In the genomic region with DNA sequence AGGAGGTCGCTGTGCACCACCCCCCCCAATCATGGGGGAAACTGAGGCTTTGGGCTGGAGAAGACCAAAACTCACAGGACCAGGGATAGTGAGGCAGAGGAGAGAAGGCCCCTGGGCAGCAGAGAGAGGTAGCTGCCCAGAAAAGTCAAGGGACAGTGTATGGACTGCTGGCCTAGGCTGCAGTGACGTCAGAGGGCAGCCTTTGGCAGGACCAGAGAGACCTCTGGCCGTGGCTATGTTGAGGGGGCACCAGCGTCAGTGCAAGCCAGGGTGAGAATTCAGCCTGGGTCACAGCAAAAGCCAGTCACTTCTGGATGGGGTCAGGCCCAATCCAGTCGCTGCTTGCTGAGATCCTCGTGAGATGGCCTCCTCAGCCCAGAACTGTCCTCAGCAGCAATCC, we compare ENCODE assay signal across 27 cellular contexts. TPM values are rescaled to one million over a fixed set of nuclear protein-coding genes. Genes with fewer than 3 reads are reported as not detected.
DNase-seq lines count a peak whose midpoint lies in the region; ATAC-seq, FAIRE-seq and TF ChIP-seq lines count a peak whose summit lies in the region.
"Had no signal": no experiment of that assay in that cellular context is flagged by ENCODE, and none has a peak within 500 bp of the region (broad histone marks: within the 10 kb centered on the region; RNA-seq: fewer than 3 reads in every experiment).

No MANE protein-coding gene starts in this region.

- no TSS peak for BruUV-seq in K562 (replicated peaks; lab: Mats Ljungman, UMichigan)

- no peak for TF ChIP-seq EP300 in K562 (IDR thresholded peaks at IDR 0.05; ENCODE audit: low read length)

- no peak for DNase-seq in activated naive CD4-positive, alpha-beta T cell treated with anti-CD3 and anti-CD28 coated beads, Interleukin-2, amount 10 ng/mL, durations not matched to agents 7 days and 5 days
- DNase-seq in activated naive CD4-positive, alpha-beta T cell treated with anti-CD3 and anti-CD28 coated beads for 36 hours = no peak
- DNase-seq in K562 (ENCODE audit: extremely low read depth in 1 of 4, low spot score in 3 of 4) = no peak
- DNase-seq in SKM-1 (lab: John Stamatoyannopoulos, UW; ENCODE audit: unreplicated experiment) = no peak
- no peak for DNase-seq in epidermal melanocyte (ENCODE audit: insufficient read length, low spot score)
- DNase-seq in cerebellum (ENCODE audit: low spot score) = no peak
- DNase-seq: 8988T; C1 segment of cervical spinal cord; GDM1; GM23248; H9; HFFc6; NCI-H1105; NCI-H146; NCI-H2029; NCI-H226; NCI-H524; NCI-H774; NK-92 treated with Interleukin-12 subunit alpha and Interleukin-12 subunit beta, amount 100 ng/mL, for 24 hours; SJCRH30 had no signal

- CTCF ChIA-PET in activated naive CD4-positive, alpha-beta T cell treated with anti-CD3 and anti-CD28 coated beads, Interleukin-2, amount 10 ng/mL, durations not matched to agents 7 days and 5 days (lab: Charles Lee) = no interaction called here
- CTCF ChIA-PET in activated naive CD4-positive, alpha-beta T cell treated with anti-CD3 and anti-CD28 coated beads for 36 hours (lab: Charles Lee) = no interaction called here
- CTCF ChIA-PET in K562 (lab: Yijun Ruan, JAX; ENCODE audit: low intra/inter-chr PET ratio) = no interaction called here

- peaks cover 6% of the 10 kb centered on the region for H3K27me3 Mint-ChIP-seq in activated naive CD4-positive, alpha-beta T cell treated with anti-CD3 and anti-CD28 coated beads, Interleukin-2, amount 10 ng/mL, durations not matched to agents 7 days and 5 days
- no peaks in the 10 kb centered on the region for H3K27me3 Mint-ChIP-seq in activated naive CD4-positive, alpha-beta T cell treated with anti-CD3 and anti-CD28 coated beads for 36 hours (ENCODE audit: low read depth)

- no peaks in the 10 kb centered on the region for H3K36me3 Mint-ChIP-seq in activated naive CD4-positive, alpha-beta T cell treated with anti-CD3 and anti-CD28 coated beads, Interleukin-2, amount 10 ng/mL, durations not matched to agents 7 days and 5 days
- H3K36me3 Mint-ChIP-seq in activated naive CD4-positive, alpha-beta T cell treated with anti-CD3 and anti-CD28 coated beads for 36 hours (ENCODE audit: low read depth) = no peaks in the 10 kb centered on the region

- TF ChIP-seq RAD21 in K562 (CRISPR knock-in tag; conservative IDR thresholded peaks at IDR 0.05 in 1 of 2, IDR thresholded peaks at IDR 0.05 in 1 of 2) = no peak

- H4K20me1 ChIP-seq in BLaER1 treated with 17β-estradiol and CSF1 and Interleukin-3, amounts not matched to agents 10 nM and 100 nM = no peaks in the 10 kb centered on the region; a peak in 1 of 22 replicates
- H4K20me1 ChIP-seq in K562 (replicated peaks; ENCODE audit: control insufficient read depth, insufficient read depth, low read length) = no peaks in the 10 kb centered on the region

- no peaks in the 10 kb centered on the region for H3K79me2 ChIP-seq in K562 (ENCODE audit: control insufficient read depth, insufficient read depth, low read length)

- POLR2A ChIA-PET in K562 (lab: Yijun Ruan, JAX) = no interaction called here

- H3K27ac ChIP-seq in BLaER1 treated with 17β-estradiol and CSF1 and Interleukin-3, amounts not matched to agents 10 nM and 100 nM = no peak overlapping the region
- no peak overlapping the region for H3K27ac ChIP-seq in K562 (ENCODE audit: extremely low read depth, low read depth, low read length)
- peak overlapping the region; percentile 30 for H3K27ac ChIP-seq in skeletal muscle tissue (ENCODE audit: low read depth, low read length)
- H3K27ac ChIP-seq: GM23248, HL-60, KMS-11, SJCRH30 had no signal

- H3K4me3 ChIP-seq in BLaER1 treated with 17β-estradiol and CSF1 and Interleukin-3, amounts not matched to agents 10 nM and 100 nM = no peak overlapping the region
- H3K4me3 ChIP-seq in K562 (no peak overlapping the region), skeletal muscle tissue (ENCODE audit: low read length in 3 of 3) (no peak overlapping the region)
- H3K4me3 ChIP-seq: GM23248, SJCRH30 had no signal

- H3K9me3 Mint-ChIP-seq in activated naive CD4-positive, alpha-beta T cell treated with anti-CD3 and anti-CD28 coated beads, Interleukin-2, amount 10 ng/mL, durations not matched to agents 7 days and 5 days = no peaks in the 10 kb centered on the region
- no peaks in the 10 kb centered on the region for H3K9me3 Mint-ChIP-seq in activated naive CD4-positive, alpha-beta T cell treated with anti-CD3 and anti-CD28 coated beads for 36 hours
- H3K9me3 Mint-ChIP-seq: H9 had no signal

- no peak for ATAC-seq in K562
- ATAC-seq: Panc1 had no signal

- H3K9me1 ChIP-seq in K562 (ENCODE audit: control insufficient read depth, insufficient read depth, low read length) = no peaks in the 10 kb centered on the region

- intact Hi-C loops in activated naive CD4-positive, alpha-beta T cell treated with anti-CD3 and anti-CD28 coated beads for 36 hours (cut with micrococcal nuclease) = no loop called here
- intact Hi-C loops in K562 (cut with micrococcal nuclease) = no loop called here

- no peaks in the 10 kb centered on the region for H3K9me3 ChIP-seq in BLaER1 treated with 17β-estradiol and CSF1 and Interleukin-3, amounts not matched to agents 10 nM and 100 nM (replicated peaks in 1 of 11)
- H3K9me3 ChIP-seq in K562 (replicated peaks; ENCODE audit: control insufficient read depth, insufficient read depth, low read depth, low read length) (no peaks in the 10 kb centered on the region), skeletal muscle tissue (ENCODE audit: control insufficient read depth in 3 of 3, low read length in 3 of 3) (no peaks in the 10 kb centered on the region)
- H3K9me3 ChIP-seq: SJCRH30 had no signal

- in situ Hi-C loops in K562 (cut with MboI) = no loop called here

- H3K27me3 ChIP-seq in BLaER1 treated with 17β-estradiol and CSF1 and Interleukin-3, amounts not matched to agents 10 nM and 100 nM = no peaks in the 10 kb centered on the region
- peaks cover 6 to 53% of the 10 kb centered on the region in 2 experiments for H3K27me3 ChIP-seq in K562 (ENCODE audit: control insufficient read depth in 2 of 2, insufficient read depth in 2 of 2, low read length in 2 of 2)
- peaks cover 10 to 31% (median 12%) of the 10 kb centered on the region in 3 donors for H3K27me3 ChIP-seq in skeletal muscle tissue (ENCODE audit: control insufficient read depth in 3 of 3, insufficient read depth in 3 of 3, low read length in 3 of 3)
- H3K27me3 ChIP-seq: SJCRH30 had no signal

- H3K36me3 ChIP-seq in BLaER1 treated with 17β-estradiol and CSF1 and Interleukin-3, amounts not matched to agents 10 nM and 100 nM = no peaks in the 10 kb centered on the region
- H3K36me3 ChIP-seq in K562 (ENCODE audit: control insufficient read depth, insufficient read depth, low read length) (no peaks in the 10 kb centered on the region), skeletal muscle tissue (ENCODE audit: control insufficient read depth in 3 of 3, insufficient read depth in 3 of 3, low read length in 3 of 3) (peaks cover 0 to 2% (median 0%) of the 10 kb centered on the region in 3 donors)
- H3K36me3 ChIP-seq: SJCRH30 had no signal

- peaks cover 10 to 53% (median 46%) of the 10 kb centered on the region in 10 experiments for H3K4me1 ChIP-seq in BLaER1 treated with 17β-estradiol and CSF1 and Interleukin-3, amounts not matched to agents 10 nM and 100 nM
- H3K4me1 ChIP-seq in K562 (replicated peaks in 1 of 2; ENCODE audit: control insufficient read depth in 2 of 2, insufficient read depth in 2 of 2, low read length in 2 of 2) (peaks cover 0 to 44% of the 10 kb centered on the region in 2 experiments; a peak in 2 of 5 replicates), skeletal muscle tissue (ENCODE audit: control insufficient read depth in 3 of 3, insufficient read depth in 3 of 3, low read length in 3 of 3) (peaks cover 0 to 3% (median 0%) of the 10 kb centered on the region in 3 donors)
- H3K4me1 ChIP-seq: SJCRH30 had no signal

- WGBS in K562 (ENCODE audit: insufficient coverage, low coverage, missing lambda C conversion rate) = 47% methylated on average over 5 of the region's 6 CpGs

- TF ChIP-seq POLR2A in K562 (conservative IDR thresholded peaks at IDR 0.05) = no peak

- H2AFZ ChIP-seq in K562 (ENCODE audit: low read depth, low read length) = no peak overlapping the region
- H2AFZ ChIP-seq: GM23248 had no signal

- no peak for FAIRE-seq in K562 (lab: Jason Lieb, UNC)
- FAIRE-seq: GM18507 had no signal

- no peak overlapping the region for H3K4me3 Mint-ChIP-seq in activated naive CD4-positive, alpha-beta T cell treated with anti-CD3 and anti-CD28 coated beads, Interleukin-2, amount 10 ng/mL, durations not matched to agents 7 days and 5 days
- no peak overlapping the region for H3K4me3 Mint-ChIP-seq in activated naive CD4-positive, alpha-beta T cell treated with anti-CD3 and anti-CD28 coated beads for 36 hours
- H3K4me3 Mint-ChIP-seq: H9, HFFc6 had no signal

- H3K4me1 Mint-ChIP-seq in activated naive CD4-positive, alpha-beta T cell treated with anti-CD3 and anti-CD28 coated beads, Interleukin-2, amount 10 ng/mL, durations not matched to agents 7 days and 5 days = peaks cover 16% of the 10 kb centered on the region
- H3K4me1 Mint-ChIP-seq in activated naive CD4-positive, alpha-beta T cell treated with anti-CD3 and anti-CD28 coated beads for 36 hours (ENCODE audit: low read depth) = peaks cover 17% of the 10 kb centered on the region

- TF ChIP-seq CTCF in K562 (IDR thresholded peaks at IDR 0.05 in 2 of 3, conservative IDR thresholded peaks at IDR 0.05 in 1 of 3; ENCODE audit: insufficient read depth in 2 of 3, low read depth in 1 of 3, low read length in 3 of 3) = no peak

- H3K4me2 ChIP-seq in BLaER1 treated with 17β-estradiol and CSF1 and Interleukin-3, amounts not matched to agents 10 nM and 100 nM = peak overlapping the region in 9 of 11 experiments; percentile 6 to 62 (median 34); a peak in 12 of 22 replicates
- no peak overlapping the region for H3K4me2 ChIP-seq in K562 (ENCODE audit: insufficient read depth, low read length)
- H3K4me2 ChIP-seq: KMS-11 had no signal

- H3K9ac ChIP-seq in BLaER1 treated with 17β-estradiol and CSF1 and Interleukin-3, amounts not matched to agents 10 nM and 100 nM = no peak overlapping the region
- H3K9ac ChIP-seq in K562 (ENCODE audit: insufficient read depth in 1 of 2, low read depth in 2 of 2, low read length in 2 of 2) = no peak overlapping the region
- H3K9ac ChIP-seq in skeletal muscle tissue (ENCODE audit: low read depth in 1 of 3, low read length in 3 of 3) = no peak overlapping the region
- H3K9ac ChIP-seq: GM23248, KMS-11 had no signal

- peak overlapping the region; percentile 19 for H3K27ac Mint-ChIP-seq in activated naive CD4-positive, alpha-beta T cell treated with anti-CD3 and anti-CD28 coated beads, Interleukin-2, amount 10 ng/mL, durations not matched to agents 7 days and 5 days
- H3K27ac Mint-ChIP-seq in activated naive CD4-positive, alpha-beta T cell treated with anti-CD3 and anti-CD28 coated beads for 36 hours = no peak overlapping the region
- H3K27ac Mint-ChIP-seq: H9, HFFc6 had no signal

RNA-seq across cellular contexts. Expression of a gene that starts 26.5 kb away (rescaled TPM):
- total RNA-seq in activated naive CD4-positive, alpha-beta T cell treated with anti-CD3 and anti-CD28 coated beads for 36 hours = 1 to 10 TPM; 1.5 to 2.7 TPM
- total RNA-seq in K562 (2011; cell fraction: chromatin; rRNA removed; ENCODE audit: low replicate concordance) = 2.0 and 6.0 TPM in 2 replicates
- 1.7 and 3.3 TPM in 2 replicates for total RNA-seq in K562 (2011; cell fraction: nucleolus; rRNA removed)
- 1.1 and 2.1 TPM in 2 replicates for total RNA-seq in K562 (2011; cell fraction: nucleoplasm; rRNA removed)
- total RNA-seq in K562 (2014; rRNA removed) (0.14 and 0.24 TPM in 2 replicates), K562 (2014; rRNA removed; fragmentation: Illumina TruSeq; extraction: Trizol) (not detected in 2 replicates), K562 (2015; rRNA removed; fragmentation: Illumina TruSeq; extraction: Trizol) (0.07 TPM in 1 of 2 replicates, not detected in the other), K562 (2021) (0.24 and 0.47 TPM in 2 replicates), skeletal muscle tissue (8.4 TPM), cerebellum (8.1 TPM)
- polyA plus RNA-seq in K562 (2011; rRNA removed) (0.26 and 0.42 TPM in 2 replicates), K562 (2014; fragmentation: Illumina TruSeq; extraction: Trizol) (0.18 and 0.21 TPM in 2 replicates), K562 (2014; fragmentation: Nextera tagmentation; extraction: Ambion mirVana) (under 1 TPM in 1 of 2 experiments, not detected in 1; 0.01 TPM), K562 (2014; rRNA removed) (0.05 and 0.12 TPM in 2 replicates)
- polyA plus RNA-seq in K562 (2011; cell fraction: cytosol; rRNA removed) = 0.27 and 0.48 TPM in 2 replicates
- polyA plus RNA-seq in K562 (2011; cell fraction: nucleus; rRNA removed) = 1.2 and 1.6 TPM in 2 replicates
- polyA plus RNA-seq in K562 (2012) = 0.10 and 0.40 TPM in 2 replicates
- 0.18 and 0.21 TPM in 2 replicates for polyA minus RNA-seq in K562 (2011; rRNA and poly(A)+ RNA removed)
- polyA minus RNA-seq in K562 (2011; cell fraction: cytosol; rRNA and poly(A)+ RNA removed) = 0.48 TPM in 1 of 2 replicates, not detected in the other
- 0.56 and 1.2 TPM in 2 replicates for polyA minus RNA-seq in K562 (2011; cell fraction: nucleus; rRNA and poly(A)+ RNA removed)
- total RNA-seq: GM23248, HFFc6, HT-29 had no signal
- polyA plus RNA-seq: GM23248 had no signal

RNA-seq across cellular contexts. Expression of a gene that starts 31.6 kb away (rescaled TPM):
- total RNA-seq in activated naive CD4-positive, alpha-beta T cell treated with anti-CD3 and anti-CD28 coated beads for 36 hours = not detected
- total RNA-seq in K562 (2011; cell fraction: chromatin; rRNA removed; ENCODE audit: low replicate concordance) = not detected in 2 replicates
- not detected in 2 replicates for total RNA-seq in K562 (2011; cell fraction: nucleolus; rRNA removed)
- total RNA-seq in K562 (2011; cell fraction: nucleoplasm; rRNA removed) = not detected in 2 replicates
- total RNA-seq in K562 (2014; rRNA removed) (not detected in 2 replicates), K562 (2014; rRNA removed; fragmentation: Illumina TruSeq; extraction: Trizol) (not detected in 2 replicates), K562 (2015; rRNA removed; fragmentation: Illumina TruSeq; extraction: Trizol) (not detected in 2 replicates), K562 (2021) (0.33 TPM in 1 of 2 replicates, not detected in the other), skeletal muscle tissue (1.0 TPM), cerebellum (not detected)
- polyA plus RNA-seq in K562 (2011; rRNA removed) (not detected in 2 replicates), K562 (2014; fragmentation: Illumina TruSeq; extraction: Trizol) (not detected in 2 replicates), K562 (2014; fragmentation: Nextera tagmentation; extraction: Ambion mirVana) (not detected), K562 (2014; rRNA removed) (not detected in 2 replicates)
- not detected in 2 replicates for polyA plus RNA-seq in K562 (2011; cell fraction: cytosol; rRNA removed)
- not detected in 2 replicates for polyA plus RNA-seq in K562 (2011; cell fraction: nucleus; rRNA removed)
- not detected in 2 replicates for polyA plus RNA-seq in K562 (2012)
- polyA minus RNA-seq in K562 (2011; rRNA and poly(A)+ RNA removed) = not detected in 2 replicates
- not detected in 2 replicates for polyA minus RNA-seq in K562 (2011; cell fraction: cytosol; rRNA and poly(A)+ RNA removed)
- polyA minus RNA-seq in K562 (2011; cell fraction: nucleus; rRNA and poly(A)+ RNA removed) = not detected in 2 replicates
- total RNA-seq: GM23248, H9, HFFc6, HT-29, SJCRH30 had no signal
- polyA plus RNA-seq: GM23248 had no signal
